29 cellular contexts compared by ENCODE assay signal in genomic region chr7:73823873-73824597, GRCh38. TPM values are rescaled to one million over a fixed set of nuclear protein-coding genes. Genes with fewer than 3 reads are reported as not detected.
DNase-seq lines count a peak whose midpoint lies in the region; ATAC-seq and TF ChIP-seq lines count a peak whose summit lies in the region.
"Had no signal": no experiment of that assay in that cellular context is flagged by ENCODE, and none has a peak within 500 bp of the region (broad histone marks: within the 10 kb centered on the region; RNA-seq: fewer than 3 reads in every experiment).

No MANE protein-coding gene starts in this region.

- no peaks in the 10 kb centered on the region for H3K9me3 Mint-ChIP-seq in CD14-positive monocyte
- no peaks in the 10 kb centered on the region for H3K9me3 Mint-ChIP-seq in dendritic cell treated with granulocyte-macrophage colony-stimulating factor and Interleukin-4, amounts not matched to agents 40 ng/mL and 50 ng/mL, for 4 days
- no peaks in the 10 kb centered on the region for H3K9me3 Mint-ChIP-seq in stimulated activated effector memory CD8-positive, alpha-beta T cell treated with anti-CD3 and anti-CD28 coated beads, Interleukin-12 subunit alpha, Interleukin-12 subunit beta, amount 100 ng/mL, for 72 hours
- H3K9me3 Mint-ChIP-seq: activated B cell treated with CpG ODN at 0.5 μM for 24 hours; activated naive CD4-positive, alpha-beta T cell treated with anti-CD3 and anti-CD28 coated beads, Interleukin-2, amount 50 U/mL, for 72 hours; activated T-helper 17 cell treated with anti-CD3 and anti-CD28 coated beads, Interleukin-2, amount 50 U/mL, for 72 hours; CD4-positive, alpha-beta memory T cell; GM23338; naive B cell had no signal

- in situ Hi-C loops in GM23248 (cut with MboI), result no loop called here

- H3K27me3 ChIP-seq in HCT116 (ENCODE audit: insufficient read depth, low read length) (no peaks in the 10 kb centered on the region), trophoblast cell (ENCODE audit: insufficient read depth, low read length) (no peaks in the 10 kb centered on the region), GM23248 (replicated peaks; ENCODE audit: insufficient read depth) (no peaks in the 10 kb centered on the region)
- H3K27me3 ChIP-seq: uterus had no signal

- peak overlapping the region; percentile 47 for H2AK5ac ChIP-seq in trophoblast cell (ENCODE audit: low read length)

- ATAC-seq in HCT116, result no peak
- no peak for ATAC-seq in stimulated activated effector memory CD8-positive, alpha-beta T cell treated with anti-CD3 and anti-CD28 coated beads, Interleukin-12 subunit alpha, Interleukin-12 subunit beta, amount 100 ng/mL, for 72 hours
- ATAC-seq in sciatic nerve, result no peak
- ATAC-seq: activated naive CD4-positive, alpha-beta T cell treated with anti-CD3 and anti-CD28 coated beads, Interleukin-2, amount 50 U/mL, for 72 hours; activated T-helper 17 cell treated with anti-CD3 and anti-CD28 coated beads, Interleukin-2, amount 50 U/mL, for 72 hours; SK-N-SH treated with all-trans-retinoic acid at 6 μM for 48 hours had no signal

- H2BK5ac ChIP-seq in trophoblast cell (ENCODE audit: low read depth, low read length, poor library complexity), result no peak overlapping the region

- H3K27ac ChIP-seq in HCT116 (ENCODE audit: low read depth, low read length) (peak overlapping the region; percentile 82), trophoblast cell (ENCODE audit: low read depth, low read length) (no peak overlapping the region), GM23248 (no peak overlapping the region)
- H3K27ac ChIP-seq: KMS-11 had no signal

- peak overlapping the region; percentile 37 for H2BK12ac ChIP-seq in trophoblast cell (ENCODE audit: low read length)

- H3K14ac ChIP-seq in trophoblast cell (ENCODE audit: low read length), result peak overlapping the region; percentile 7

- H3K27ac Mint-ChIP-seq in CD14-positive monocyte, result no peak overlapping the region
- peak overlapping the region; percentile 72 for H3K27ac Mint-ChIP-seq in dendritic cell treated with granulocyte-macrophage colony-stimulating factor and Interleukin-4, amounts not matched to agents 40 ng/mL and 50 ng/mL, for 4 days
- no peak overlapping the region for H3K27ac Mint-ChIP-seq in stimulated activated effector memory CD8-positive, alpha-beta T cell treated with anti-CD3 and anti-CD28 coated beads, Interleukin-12 subunit alpha, Interleukin-12 subunit beta, amount 100 ng/mL, for 72 hours
- H3K27ac Mint-ChIP-seq: activated naive CD4-positive, alpha-beta T cell treated with anti-CD3 and anti-CD28 coated beads, Interleukin-2, amount 50 U/mL, for 72 hours; activated T-helper 17 cell treated with anti-CD3 and anti-CD28 coated beads, Interleukin-2, amount 50 U/mL, for 72 hours; GM23338 had no signal

- H3K4me3 Mint-ChIP-seq in CD14-positive monocyte, result no peak overlapping the region
- H3K4me3 Mint-ChIP-seq in dendritic cell treated with granulocyte-macrophage colony-stimulating factor and Interleukin-4, amounts not matched to agents 40 ng/mL and 50 ng/mL, for 4 days, result no peak overlapping the region
- no peak overlapping the region for H3K4me3 Mint-ChIP-seq in stimulated activated effector memory CD8-positive, alpha-beta T cell treated with anti-CD3 and anti-CD28 coated beads, Interleukin-12 subunit alpha, Interleukin-12 subunit beta, amount 100 ng/mL, for 72 hours
- H3K4me3 Mint-ChIP-seq: activated B cell treated with CpG ODN at 0.5 μM for 24 hours; activated T-helper 17 cell treated with anti-CD3 and anti-CD28 coated beads, Interleukin-2, amount 50 U/mL, for 72 hours; CD4-positive, alpha-beta memory T cell; GM23338 had no signal

- H3K9ac ChIP-seq in HCT116 (ENCODE audit: low read length) (peak overlapping the region; percentile 61), trophoblast cell (ENCODE audit: low read length) (no peak overlapping the region), GM23248 (no peak overlapping the region)
- H3K9ac ChIP-seq: KMS-11 had no signal

- H3K4me2 ChIP-seq in HCT116 (ENCODE audit: low read length) (peak overlapping the region; percentile 94), trophoblast cell (ENCODE audit: low read length) (no peak overlapping the region), GM23248 (ENCODE audit: unreplicated experiment) (no peak overlapping the region)
- H3K4me2 ChIP-seq: GM23338, KMS-11 had no signal

- H3K36me3 Mint-ChIP-seq in CD14-positive monocyte, result peaks cover 0 to 2% of the 10 kb centered on the region in 2 donors
- H3K36me3 Mint-ChIP-seq in dendritic cell treated with granulocyte-macrophage colony-stimulating factor and Interleukin-4, amounts not matched to agents 40 ng/mL and 50 ng/mL, for 4 days (ENCODE audit: low read depth), result no peaks in the 10 kb centered on the region
- no peaks in the 10 kb centered on the region for H3K36me3 Mint-ChIP-seq in stimulated activated effector memory CD8-positive, alpha-beta T cell treated with anti-CD3 and anti-CD28 coated beads, Interleukin-12 subunit alpha, Interleukin-12 subunit beta, amount 100 ng/mL, for 72 hours
- H3K36me3 Mint-ChIP-seq: activated naive CD4-positive, alpha-beta T cell treated with anti-CD3 and anti-CD28 coated beads, Interleukin-2, amount 50 U/mL, for 72 hours; CD4-positive, alpha-beta memory T cell; naive B cell had no signal

- no peak overlapping the region for H3K4me3 ChIP-seq in HCT116 (replicated peaks in 1 of 2; ENCODE audit: low read depth in 1 of 2, low read length in 2 of 2)
- H3K4me3 ChIP-seq in trophoblast cell (ENCODE audit: low read depth, low read length), result no peak overlapping the region
- H3K4me3 ChIP-seq in GM23248, result no peak overlapping the region
- H3K4me3 ChIP-seq: GM23338, smooth muscle cell, uterus had no signal

- TF ChIP-seq CTCF in CD14-positive monocyte (IDR thresholded peaks at IDR 0.05) (no peak), HCT116 (IDR thresholded peaks at IDR 0.05 in 2 of 3, conservative IDR thresholded peaks at IDR 0.05 in 1 of 3; ENCODE audit: borderline replicate concordance in 1 of 3, insufficient read depth in 1 of 3, low read depth in 2 of 3, low read length in 2 of 3) (no peak)

- H3K79me2 ChIP-seq in HCT116 (ENCODE audit: insufficient read depth, low read length) (no peaks in the 10 kb centered on the region; the same call in 1 of the 2 replicates), trophoblast cell (ENCODE audit: control insufficient read depth, insufficient read depth, low read length, poor library complexity) (no peaks in the 10 kb centered on the region), GM23248 (ENCODE audit: insufficient read depth) (no peaks in the 10 kb centered on the region)

- peak; percentile 18 for DNase-seq in CD14-positive monocyte (ENCODE audit: low spot score)
- DNase-seq in HCT116 (ENCODE audit: low read depth, low spot score), result no peak
- DNase-seq in trophoblast cell, result no peak
- DNase-seq in GM23248, result no peak
- no peak for DNase-seq in stimulated activated effector memory CD8-positive, alpha-beta T cell treated with anti-CD3 and anti-CD28 coated beads, Interleukin-12 subunit alpha, Interleukin-12 subunit beta, amount 100 ng/mL, for 72 hours (ENCODE audit: low spot score in 2 of 2)
- no peak for DNase-seq in sciatic nerve (ENCODE audit: low spot score)
- DNase-seq: activated B cell treated with CpG ODN at 0.5 μM for 24 hours, anterior cingulate cortex, glutamatergic neuron, mesendoderm, naive B cell, NCI-H1436, NCI-H2171, NCI-H526 treated with DMSO at 0.1 percent for 48 hours, T1000, uterus had no signal

- no peak overlapping the region for H4K8ac ChIP-seq in trophoblast cell (ENCODE audit: low read depth, low read length)

- intact Hi-C loops in CD14-positive monocyte (cut with micrococcal nuclease) (loop anchor here in 1 of 2 donors (10.0 kb wide), 1 partner anchor 49 kb away; the partner anchor contains the start of gene CLDN3), HCT116 (cut with micrococcal nuclease) (loop anchor here (2.0 kb wide), 1 partner anchor 15 kb away; no protein-coding TSS in a partner anchor), sciatic nerve (cut with DNase I) (no loop called here)
- intact Hi-C loops in dendritic cell treated with granulocyte-macrophage colony-stimulating factor and Interleukin-4, amounts not matched to agents 40 ng/mL and 50 ng/mL, for 4 days (cut with micrococcal nuclease), result no loop called here

- POLR2A ChIA-PET in HCT116 (lab: Charles Lee), result interaction anchor here (1.6 to 3.5 kb wide), 3 partner anchors 9 to 26 kb away, joined by 4 to 30 read pairs (median 8); no protein-coding TSS in a partner anchor

- peaks cover 20% of the 10 kb centered on the region for H3K79me1 ChIP-seq in trophoblast cell (ENCODE audit: low read length)

- no peaks in the 10 kb centered on the region for H3K36me3 ChIP-seq in HCT116 (ENCODE audit: control insufficient read depth in 1 of 2, insufficient read depth in 2 of 2, low read length in 2 of 2)
- H3K36me3 ChIP-seq in trophoblast cell (ENCODE audit: control insufficient read depth in 1 of 2, insufficient read depth in 2 of 2, low read length in 2 of 2), result no peaks in the 10 kb centered on the region
- no peaks in the 10 kb centered on the region for H3K36me3 ChIP-seq in GM23248 (ENCODE audit: low read depth)
- H3K36me3 ChIP-seq: uterus had no signal

- H3K9me3 ChIP-seq in HCT116 (ENCODE audit: control insufficient read depth in 1 of 2, insufficient read depth in 1 of 2, low read depth in 1 of 2, low read length in 2 of 2) (no peaks in the 10 kb centered on the region), trophoblast cell (ENCODE audit: insufficient read depth, low read depth, low read length) (no peaks in the 10 kb centered on the region), GM23248 (ENCODE audit: low read depth) (no peaks in the 10 kb centered on the region)
- H3K9me3 ChIP-seq: uterus had no signal

- peaks cover 32% of the 10 kb centered on the region for H3K4me1 Mint-ChIP-seq in CD14-positive monocyte
- peaks cover 72% of the 10 kb centered on the region for H3K4me1 Mint-ChIP-seq in dendritic cell treated with granulocyte-macrophage colony-stimulating factor and Interleukin-4, amounts not matched to agents 40 ng/mL and 50 ng/mL, for 4 days (ENCODE audit: low read depth)
- H3K4me1 Mint-ChIP-seq in stimulated activated effector memory CD8-positive, alpha-beta T cell treated with anti-CD3 and anti-CD28 coated beads, Interleukin-12 subunit alpha, Interleukin-12 subunit beta, amount 100 ng/mL, for 72 hours, result peaks cover 26% of the 10 kb centered on the region

- no CpG with 5 or more reads among the region's 11 CpGs for WGBS in trophoblast cell (ENCODE audit: extremely low coverage, insufficient coverage, insufficient read length)
- WGBS in GM23248 (ENCODE audit: low coverage in 1 of 2, low lambda C conversion rate in 2 of 2, missing lambda C conversion rate in 2 of 2), 2 experiments, result 96 to 100% methylated on average over 8 to 11 of the region's 11 CpGs

- H3K23ac ChIP-seq in trophoblast cell (ENCODE audit: low read length), result no peak overlapping the region

- H3K4ac ChIP-seq in trophoblast cell (ENCODE audit: low read depth, low read length), result no peak overlapping the region

- no TSS peak for BruUV-seq in HCT116 (replicated peaks; lab: Mats Ljungman, UMichigan)

- no peak overlapping the region for H3K18ac ChIP-seq in trophoblast cell (ENCODE audit: low read length)

- H2AFZ ChIP-seq in HCT116 (ENCODE audit: low read depth, low read length, poor library complexity, severe bottlenecking), result no peak overlapping the region
- H2AFZ ChIP-seq in trophoblast cell (ENCODE audit: insufficient read depth, low read length, poor library complexity), result no peak overlapping the region
- no peak overlapping the region for H2AFZ ChIP-seq in GM23248
- H2AFZ ChIP-seq: GM23338 had no signal

- peak overlapping the region; percentile 83 for H4K91ac ChIP-seq in trophoblast cell (ENCODE audit: low read depth, low read length)

- no peak for TF ChIP-seq POLR2A in HCT116 (IDR thresholded peaks at IDR 0.05; ENCODE audit: borderline replicate concordance, extremely low read depth, insufficient read depth, insufficient read length)

- peaks cover 71 to 85% of the 10 kb centered on the region in 2 experiments for H3K4me1 ChIP-seq in HCT116 (ENCODE audit: control insufficient read depth in 1 of 2, insufficient read depth in 2 of 2, low read length in 2 of 2)
- peaks cover 27 to 36% of the 10 kb centered on the region in 2 experiments for H3K4me1 ChIP-seq in trophoblast cell (ENCODE audit: control insufficient read depth in 1 of 2, insufficient read depth in 2 of 2, low read length in 2 of 2)
- peaks cover 10% of the 10 kb centered on the region for H3K4me1 ChIP-seq in GM23248 (ENCODE audit: insufficient read depth)

- H3K9me2 ChIP-seq in HCT116 (ENCODE audit: insufficient read depth) (no peaks in the 10 kb centered on the region), GM23248 (ENCODE audit: insufficient read depth) (no peaks in the 10 kb centered on the region)

- H2BK120ac ChIP-seq in trophoblast cell (ENCODE audit: insufficient read depth, low read length, poor library complexity), result no peak overlapping the region

- H3K27me3 Mint-ChIP-seq in CD14-positive monocyte (ENCODE audit: low read depth in 3 of 3), result peaks cover 26 to 39% (median 27%) of the 10 kb centered on the region in 3 donors
- peaks cover 29% of the 10 kb centered on the region for H3K27me3 Mint-ChIP-seq in dendritic cell treated with granulocyte-macrophage colony-stimulating factor and Interleukin-4, amounts not matched to agents 40 ng/mL and 50 ng/mL, for 4 days

- no peak overlapping the region for H4K12ac ChIP-seq in trophoblast cell (ENCODE audit: low read depth, low read length)

- CTCF ChIA-PET in HCT116 (lab: Charles Lee), result no interaction called here

- TF ChIP-seq RAD21 in HCT116 (IDR thresholded peaks at IDR 0.05; ENCODE audit: low read depth), result no peak

- RAD21 ChIA-PET in HCT116 (lab: Charles Lee; ENCODE audit: low non-redundant PET in 1 of 2, low total read pairs in 2 of 2, uncharacterized antibody in 2 of 2, unreplicated experiment in 2 of 2), result no interaction called here

- H4K20me1 ChIP-seq in HCT116 (ENCODE audit: insufficient read depth) (no peaks in the 10 kb centered on the region), GM23248 (ENCODE audit: insufficient read depth) (no peaks in the 10 kb centered on the region)

- H3F3A ChIP-seq in GM23248 (ENCODE audit: insufficient read depth), result 0 out of 2 replicates have a peak, but pooled peaks cover 8% of the 10 kb centered on the region

RNA-seq across cellular contexts. Expression of gene CLDN4, which starts 6.8 kb away (rescaled TPM):
- polyA plus RNA-seq in CD14-positive monocyte (not detected), GM23248 (2016; fragmentation: Nextera tagmentation; extraction: Ambion mirVana) (0.06 and 0.10 TPM in 2 replicates)
- total RNA-seq in HCT116 (2021; ENCODE audit: unreplicated experiment) (234 TPM), sciatic nerve (0.85 TPM)
- 401 and 646 TPM in 2 replicates for polyA plus RNA-seq in HCT116 (2012)
- polyA plus RNA-seq in trophoblast cell (2013), result 166 and 180 TPM in 2 replicates
- total RNA-seq in GM23248 (2014; rRNA removed; shearing (Covaris generic)), result not detected in 2 replicates
- total RNA-seq: activated B cell treated with CpG ODN at 0.5 μM for 24 hours; cardiac septum; CD4-positive, alpha-beta memory T cell had no signal

RNA-seq across cellular contexts. Expression of gene METTL27, which starts 18.3 kb away (rescaled TPM):
- polyA plus RNA-seq in CD14-positive monocyte (1 to 10 TPM; 1.2 to 2.1 TPM), GM23248 (2016; fragmentation: Nextera tagmentation; extraction: Ambion mirVana) (6.0 and 6.5 TPM in 2 replicates)
- total RNA-seq in HCT116 (2021; ENCODE audit: unreplicated experiment) (30.4 TPM), sciatic nerve (6.2 TPM)
- polyA plus RNA-seq in HCT116 (2012), result 36.9 and 40.2 TPM in 2 replicates
- polyA plus RNA-seq in trophoblast cell (2013), result 1.3 and 1.5 TPM in 2 replicates
- 3.5 and 5.3 TPM in 2 replicates for total RNA-seq in GM23248 (2014; rRNA removed; shearing (Covaris generic))

RNA-seq across cellular contexts. Expression of gene TMEM270, which starts 36.9 kb away (rescaled TPM):
- polyA plus RNA-seq in CD14-positive monocyte (not detected), GM23248 (2016; fragmentation: Nextera tagmentation; extraction: Ambion mirVana) (not detected in 2 replicates)
- total RNA-seq in HCT116 (2021; ENCODE audit: unreplicated experiment) (1.1 TPM), sciatic nerve (not detected)
- 0.81 and 0.85 TPM in 2 replicates for polyA plus RNA-seq in HCT116 (2012)
- not detected in 2 replicates for polyA plus RNA-seq in trophoblast cell (2013)
- not detected in 2 replicates for total RNA-seq in GM23248 (2014; rRNA removed; shearing (Covaris generic))
- total RNA-seq: activated B cell treated with CpG ODN at 0.5 μM for 24 hours; activated naive CD4-positive, alpha-beta T cell treated with anti-CD3 and anti-CD28 coated beads, Interleukin-2, amount 50 U/mL, for 72 hours; activated T-helper 17 cell treated with anti-CD3 and anti-CD28 coated beads, Interleukin-2, amount 50 U/mL, for 72 hours; cardiac septum; CD4-positive, alpha-beta memory T cell; dermis microvascular lymphatic vessel endothelial cell; GM23338; HT-29; omental fat pad; renal cortical epithelial cell; smooth muscle cell had no signal
- polyA plus RNA-seq: CD4-positive, alpha-beta memory T cell; GM23338; smooth muscle cell had no signal

RNA-seq across cellular contexts. Expression of gene CLDN3, which starts 54.0 kb away (rescaled TPM):
- polyA plus RNA-seq in CD14-positive monocyte (not detected), GM23248 (2016; fragmentation: Nextera tagmentation; extraction: Ambion mirVana) (not detected in 2 replicates)
- total RNA-seq in HCT116 (2021; ENCODE audit: unreplicated experiment) (19.2 TPM), sciatic nerve (not detected)
- 41.6 and 56.2 TPM in 2 replicates for polyA plus RNA-seq in HCT116 (2012)
- polyA plus RNA-seq in trophoblast cell (2013), result 7.3 and 7.6 TPM in 2 replicates
- total RNA-seq in GM23248 (2014; rRNA removed; shearing (Covaris generic)), result not detected in 2 replicates
- total RNA-seq: activated B cell treated with CpG ODN at 0.5 μM for 24 hours; activated naive CD4-positive, alpha-beta T cell treated with anti-CD3 and anti-CD28 coated beads, Interleukin-2, amount 50 U/mL, for 72 hours; activated T-helper 17 cell treated with anti-CD3 and anti-CD28 coated beads, Interleukin-2, amount 50 U/mL, for 72 hours; cardiac septum; CD4-positive, alpha-beta memory T cell; smooth muscle cell had no signal
- polyA plus RNA-seq: CD4-positive, alpha-beta memory T cell had no signal

Comparison
In these comparisons a context has a peak if more than half of its experiments do, and no peak if none do; other contexts are left out.
1. RNA of gene CLDN4, which starts 6.8 kb away (total RNA-seq): 234 TPM in HCT116 (single experiment); 0.85 TPM in sciatic nerve (single experiment) and not detected in GM23248; every median in the first group is over 100 times any median in the second.